Comparison of ENCODE assay signal across 18 cellular contexts in the genomic region with DNA sequence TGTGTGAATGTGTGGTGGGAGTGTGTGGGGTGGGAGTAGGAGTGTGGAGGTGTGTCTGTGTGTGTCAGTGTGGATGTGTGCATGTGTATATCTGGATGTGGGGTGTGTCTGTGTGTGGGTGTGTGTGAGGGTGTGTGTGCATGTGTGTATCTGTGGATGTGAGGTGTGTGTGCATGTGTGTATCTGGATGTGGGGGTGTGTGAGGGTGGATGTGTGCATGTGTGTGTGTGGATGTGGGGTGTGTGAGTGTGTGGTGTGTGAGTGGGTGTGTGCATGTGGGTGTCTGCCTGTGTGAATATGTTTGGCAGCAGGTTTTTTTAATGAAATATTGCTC.
DNase-seq lines count a peak whose midpoint lies in the region; ATAC-seq, FAIRE-seq and TF ChIP-seq lines count a peak whose summit lies in the region.
"Had no signal": no experiment of that assay in that cellular context is flagged by ENCODE, and none has a peak within 500 bp of the region (broad histone marks: within the 10 kb centered on the region; RNA-seq: fewer than 3 reads in every experiment).

No MANE protein-coding gene starts in this region.

- H3K27me3 Mint-ChIP-seq in activated CD8-positive, alpha-beta T cell treated with anti-CD3 and anti-CD28 coated beads for 36 hours: no peaks in the 10 kb centered on the region
- no peaks in the 10 kb centered on the region for H3K27me3 Mint-ChIP-seq in activated CD8-positive, alpha-beta T cell treated with anti-CD3 and anti-CD28 coated beads, Interleukin-2, amount 10 ng/mL, durations not matched to agents 7 days and 5 days (ENCODE audit: low read depth)
- H3K27me3 Mint-ChIP-seq in nephron progenitor cell (ENCODE audit: low read depth, poor library complexity): peaks cover 4% of the 10 kb centered on the region

- no peak overlapping the region for H3K4me3 Mint-ChIP-seq in activated CD8-positive, alpha-beta T cell treated with anti-CD3 and anti-CD28 coated beads for 36 hours
- H3K4me3 Mint-ChIP-seq in activated CD8-positive, alpha-beta T cell treated with anti-CD3 and anti-CD28 coated beads, Interleukin-2, amount 10 ng/mL, durations not matched to agents 7 days and 5 days: no peak overlapping the region
- no peak overlapping the region for H3K4me3 Mint-ChIP-seq in nephron progenitor cell

- no peak overlapping the region for H3K27ac ChIP-seq in K562 (ENCODE audit: extremely low read depth, low read depth, low read length)
- H3K27ac ChIP-seq: RWPE1, SJCRH30 had no signal

- peaks cover 0 to 29% of the 10 kb centered on the region in 2 experiments; a peak in 3 of 5 replicates for H3K4me1 ChIP-seq in K562 (replicated peaks in 1 of 2; ENCODE audit: control insufficient read depth in 2 of 2, insufficient read depth in 2 of 2, low read length in 2 of 2)
- H3K4me1 ChIP-seq: HAP-1, SJCRH30 had no signal

- peaks cover 26% of the 10 kb centered on the region; the same call in 1 of the 2 replicates for H4K20me1 ChIP-seq in K562 (replicated peaks; ENCODE audit: control insufficient read depth, insufficient read depth, low read length)

- intact Hi-C loops in activated CD8-positive, alpha-beta T cell treated with anti-CD3 and anti-CD28 coated beads for 36 hours (cut with micrococcal nuclease): no loop called here
- intact Hi-C loops in K562 (cut with micrococcal nuclease): no loop called here
- intact Hi-C loops in lower leg skin (cut with DNase I; ENCODE audit: low total_unique reads): no loop called here

- DNase-seq in activated CD8-positive, alpha-beta T cell treated with anti-CD3 and anti-CD28 coated beads for 36 hours: no peak
- DNase-seq in activated CD8-positive, alpha-beta T cell treated with anti-CD3 and anti-CD28 coated beads, Interleukin-2, amount 10 ng/mL, durations not matched to agents 7 days and 5 days: no peak
- DNase-seq in K562 (ENCODE audit: extremely low read depth in 1 of 4, low spot score in 3 of 4): no peak
- DNase-seq in nephron progenitor cell: no peak
- DNase-seq in SHP77 treated with DMSO at 0.1 percent for 48 hours (lab: John Stamatoyannopoulos, UW): no peak
- no peak for DNase-seq in globus pallidus (ENCODE audit: low spot score)
- DNase-seq in kidney tubule cell (ENCODE audit: low spot score): no peak
- DNase-seq in lower leg skin (ENCODE audit: low spot score in 2 of 2): no peak
- DNase-seq: 8988T, DMS79 treated with DMSO at 0.1 percent for 48 hours, KG1, NCI-H1436, NCI-H2029 treated with DMSO at 0.1 percent for 48 hours, NCI-H2171 treated with DMSO at 0.1 percent for 48 hours, NCI-H446 treated with DMSO at 0.1 percent for 48 hours, SJCRH30 had no signal

- TF ChIP-seq CTCF in activated CD8-positive, alpha-beta T cell treated with anti-CD3 and anti-CD28 coated beads for 36 hours (IDR thresholded peaks at IDR 0.05): no peak
- TF ChIP-seq CTCF in K562 (IDR thresholded peaks at IDR 0.05 in 2 of 3, conservative IDR thresholded peaks at IDR 0.05 in 1 of 3; ENCODE audit: insufficient read depth in 2 of 3, low read depth in 1 of 3, low read length in 3 of 3): no peak
- no peak for TF ChIP-seq CTCF in nephron progenitor cell (IDR thresholded peaks at IDR 0.05)
- no peak for TF ChIP-seq CTCF in lower leg skin (IDR thresholded peaks at IDR 0.05)

- H3K9me3 ChIP-seq in K562 (replicated peaks; ENCODE audit: control insufficient read depth, insufficient read depth, low read depth, low read length): no peaks in the 10 kb centered on the region
- H3K9me3 ChIP-seq: HAP-1, SJCRH30 had no signal

- no TSS peak for BruUV-seq in K562 (replicated peaks; lab: Mats Ljungman, UMichigan)

- TF ChIP-seq POLR2A in K562 (conservative IDR thresholded peaks at IDR 0.05) (no peak), lower leg skin (IDR thresholded peaks at IDR 0.05) (no peak)

- POLR2A ChIA-PET in activated CD8-positive, alpha-beta T cell treated with anti-CD3 and anti-CD28 coated beads for 36 hours (lab: Charles Lee): interaction anchor here (0.6 kb wide), 1 partner anchor 67 kb away, joined by 3 read pairs; no protein-coding TSS in a partner anchor
- POLR2A ChIA-PET in activated CD8-positive, alpha-beta T cell treated with anti-CD3 and anti-CD28 coated beads, Interleukin-2, amount 10 ng/mL, durations not matched to agents 7 days and 5 days (lab: Charles Lee): no interaction called here
- POLR2A ChIA-PET in K562 (lab: Yijun Ruan, JAX): no interaction called here

- FAIRE-seq in K562 (lab: Jason Lieb, UNC): peak; percentile 67

- no peaks in the 10 kb centered on the region for H3K79me2 ChIP-seq in K562 (ENCODE audit: control insufficient read depth, insufficient read depth, low read length)

- CTCF ChIA-PET in activated CD8-positive, alpha-beta T cell treated with anti-CD3 and anti-CD28 coated beads for 36 hours (lab: Charles Lee): no interaction called here
- CTCF ChIA-PET in activated CD8-positive, alpha-beta T cell treated with anti-CD3 and anti-CD28 coated beads, Interleukin-2, amount 10 ng/mL, durations not matched to agents 7 days and 5 days (lab: Charles Lee): no interaction called here
- CTCF ChIA-PET in K562 (lab: Yijun Ruan, JAX; ENCODE audit: low intra/inter-chr PET ratio): no interaction called here

- no peak for ATAC-seq in activated CD8-positive, alpha-beta T cell treated with anti-CD3 and anti-CD28 coated beads for 36 hours
- ATAC-seq in activated CD8-positive, alpha-beta T cell treated with anti-CD3 and anti-CD28 coated beads, Interleukin-2, amount 10 ng/mL, durations not matched to agents 7 days and 5 days: no peak
- ATAC-seq in K562: no peak

- H3K9me1 ChIP-seq in K562 (ENCODE audit: control insufficient read depth, insufficient read depth, low read length): no peaks in the 10 kb centered on the region

- no peak overlapping the region for H2AFZ ChIP-seq in K562 (ENCODE audit: low read depth, low read length)

- H3K4me3 ChIP-seq in K562 (no peak overlapping the region), lower leg skin (ENCODE audit: low read depth, poor library complexity, severe bottlenecking) (no peak overlapping the region)
- H3K4me3 ChIP-seq: HAP-1, SJCRH30 had no signal

- peaks cover 76 to 98% of the 10 kb centered on the region in 2 experiments for H3K27me3 ChIP-seq in K562 (ENCODE audit: control insufficient read depth in 2 of 2, insufficient read depth in 2 of 2, low read length in 2 of 2)
- H3K27me3 ChIP-seq: SJCRH30 had no signal

- no peaks in the 10 kb centered on the region for H3K4me1 Mint-ChIP-seq in activated CD8-positive, alpha-beta T cell treated with anti-CD3 and anti-CD28 coated beads for 36 hours (ENCODE audit: low read depth)
- H3K4me1 Mint-ChIP-seq in activated CD8-positive, alpha-beta T cell treated with anti-CD3 and anti-CD28 coated beads, Interleukin-2, amount 10 ng/mL, durations not matched to agents 7 days and 5 days (ENCODE audit: low read depth): no peaks in the 10 kb centered on the region
- H3K4me1 Mint-ChIP-seq in nephron progenitor cell: peaks cover 24% of the 10 kb centered on the region

- no peak for TF ChIP-seq RAD21 in K562 (CRISPR knock-in tag; conservative IDR thresholded peaks at IDR 0.05 in 1 of 2, IDR thresholded peaks at IDR 0.05 in 1 of 2)

- no peak for TF ChIP-seq EP300 in K562 (IDR thresholded peaks at IDR 0.05; ENCODE audit: low read length)

- no peaks in the 10 kb centered on the region for H3K9me3 Mint-ChIP-seq in activated CD8-positive, alpha-beta T cell treated with anti-CD3 and anti-CD28 coated beads for 36 hours
- no peaks in the 10 kb centered on the region for H3K9me3 Mint-ChIP-seq in activated CD8-positive, alpha-beta T cell treated with anti-CD3 and anti-CD28 coated beads, Interleukin-2, amount 10 ng/mL, durations not matched to agents 7 days and 5 days (ENCODE audit: insufficient read depth)
- no peaks in the 10 kb centered on the region for H3K9me3 Mint-ChIP-seq in nephron progenitor cell

- in situ Hi-C loops in K562 (cut with MboI): no loop called here

- H3K9ac ChIP-seq in K562 (ENCODE audit: insufficient read depth in 1 of 2, low read depth in 2 of 2, low read length in 2 of 2): no peak overlapping the region

- H3K27ac Mint-ChIP-seq in activated CD8-positive, alpha-beta T cell treated with anti-CD3 and anti-CD28 coated beads for 36 hours: peak overlapping the region; percentile 14
- H3K27ac Mint-ChIP-seq in activated CD8-positive, alpha-beta T cell treated with anti-CD3 and anti-CD28 coated beads, Interleukin-2, amount 10 ng/mL, durations not matched to agents 7 days and 5 days: no peak overlapping the region
- peak overlapping the region; percentile 11 for H3K27ac Mint-ChIP-seq in nephron progenitor cell

- H3K4me2 ChIP-seq in K562 (ENCODE audit: insufficient read depth, low read length): no peak overlapping the region

- no peaks in the 10 kb centered on the region for H3K36me3 ChIP-seq in K562 (ENCODE audit: control insufficient read depth, insufficient read depth, low read length)
- H3K36me3 ChIP-seq: HAP-1, SJCRH30 had no signal

- no peaks in the 10 kb centered on the region for H3K36me3 Mint-ChIP-seq in activated CD8-positive, alpha-beta T cell treated with anti-CD3 and anti-CD28 coated beads for 36 hours (ENCODE audit: low read depth)
- no peaks in the 10 kb centered on the region for H3K36me3 Mint-ChIP-seq in activated CD8-positive, alpha-beta T cell treated with anti-CD3 and anti-CD28 coated beads, Interleukin-2, amount 10 ng/mL, durations not matched to agents 7 days and 5 days (ENCODE audit: low read depth)
- H3K36me3 Mint-ChIP-seq in nephron progenitor cell (ENCODE audit: low read depth): peaks cover 33% of the 10 kb centered on the region

TF ChIP-seq in K562, 482 proteins besides CTCF, POLR2A, EP300 and RAD21:
- TF ChIP-seq SREBF2 (CRISPR knock-in tag; IDR thresholded peaks at IDR 0.05) (no peak), ZBTB26 (CRISPR knock-in tag; IDR thresholded peaks at IDR 0.05) (peak; percentile 22; the same call in 1 of the 2 replicates), DMBX1 (CRISPR knock-in tag; IDR thresholded peaks at IDR 0.05; ENCODE audit: borderline replicate concordance) (no peak)
